In the genomic region with DNA sequence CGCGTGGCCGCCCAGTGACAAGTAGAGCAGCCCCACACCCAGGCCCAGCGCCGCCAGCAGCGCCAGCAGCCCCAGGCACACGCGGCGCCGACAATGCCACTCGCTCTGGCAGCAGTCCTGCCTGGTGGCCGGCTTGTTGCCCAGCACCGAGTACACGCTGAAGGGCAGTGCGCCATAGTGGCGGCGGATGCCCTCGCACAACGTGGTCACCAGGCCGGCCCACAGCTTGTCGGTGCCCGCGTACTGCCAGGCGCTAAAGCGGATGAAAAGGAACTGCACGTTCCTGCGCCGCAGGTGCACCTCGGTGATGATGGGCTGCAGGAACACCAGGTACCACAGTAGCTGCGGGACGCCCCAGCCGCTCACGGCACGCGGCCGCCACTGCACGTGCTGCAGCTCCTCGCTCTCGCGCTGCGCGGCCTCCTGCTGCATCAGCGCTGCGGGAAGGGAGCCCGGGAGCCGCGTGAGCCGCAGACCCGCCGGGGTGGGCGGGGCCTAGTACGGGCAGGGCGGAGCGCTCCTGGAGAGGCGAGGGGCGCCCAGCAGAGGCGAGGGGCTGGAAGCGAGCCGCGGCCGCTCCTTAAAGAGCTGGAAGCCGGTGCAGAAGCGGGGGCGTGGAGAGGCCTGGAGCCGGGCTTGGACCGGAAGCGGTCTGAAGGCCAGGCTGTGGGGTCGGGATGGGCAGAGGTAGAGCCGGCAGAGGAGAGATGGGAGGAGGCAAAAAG, we compare ENCODE assay signal across 9 cellular contexts. TPM values are rescaled to one million over a fixed set of nuclear protein-coding genes. Genes with fewer than 3 reads are reported as not detected.
DNase-seq lines count a peak whose midpoint lies in the region; ATAC-seq, FAIRE-seq and TF ChIP-seq lines count a peak whose summit lies in the region.
"Had no signal": no experiment of that assay in that cellular context is flagged by ENCODE, and none has a peak within 500 bp of the region (broad histone marks: within the 10 kb centered on the region; RNA-seq: fewer than 3 reads in every experiment).

No MANE protein-coding gene starts in this region.

- BruUV-seq in HepG2 (replicated peaks; lab: Mats Ljungman, UMichigan): no TSS peak

- H4K20me1 ChIP-seq in HepG2 (ENCODE audit: insufficient read depth, low read length): no peaks in the 10 kb centered on the region

- no peaks in the 10 kb centered on the region for H3K36me3 ChIP-seq in HepG2 (replicated peaks in 1 of 2; ENCODE audit: control insufficient read depth in 1 of 2, insufficient read depth in 2 of 2, low read length in 2 of 2)

- peak overlapping the region; percentile 75 for H3K4me2 ChIP-seq in HepG2 (ENCODE audit: low read depth, low read length)
- H3K4me2 ChIP-seq: KMS-11 had no signal

- TF ChIP-seq EP300 in HepG2 (IDR thresholded peaks at IDR 0.05; ENCODE audit: low read depth in 2 of 2, low read length in 2 of 2): no peak
- no peak for TF ChIP-seq EP300 in HepG2 (CRISPR knock-in tag; IDR thresholded peaks at IDR 0.05; ENCODE audit: borderline replicate concordance)

- no peak overlapping the region for H2AFZ ChIP-seq in HepG2 (ENCODE audit: low read length)

- 0 out of 2 replicates have a peak overlapping the region, but pooled peaks have one; percentile 22 for H3K9ac ChIP-seq in HepG2 (ENCODE audit: insufficient read depth, low read depth, low read length)
- H3K9ac ChIP-seq: KMS-11 had no signal

- POLR2A ChIA-PET in HepG2 (lab: Yijun Ruan, JAX): interaction anchor here (1.4 to 2.6 kb wide), 2 partner anchors 17 to 25 kb away, joined by 3 to 23 read pairs; a partner anchor contains a TSS

- H3K27ac ChIP-seq in cingulate gyrus (ENCODE audit: low read depth, low read length): peak overlapping the region; percentile 29
- peak overlapping the region; percentile 50 for H3K27ac ChIP-seq in HepG2 (ENCODE audit: extremely low read length, insufficient read depth, low read length)
- H3K27ac ChIP-seq: KMS-11 had no signal

- FAIRE-seq in HepG2 (lab: Jason Lieb, UNC): no peak

- H3K9me3 ChIP-seq in HepG2 (ENCODE audit: low read length): no peaks in the 10 kb centered on the region

- in situ Hi-C loops in HepG2 (cut with HindIII; ENCODE audit: extremely low pct_ligation_motif_present, low pct_unique_long_range_greater_than_20kb): no loop called here

- 50% methylated on average over 63 of the region's 69 CpGs for WGBS in HepG2 (ENCODE audit: low lambda C conversion rate)

- H3K4me3 ChIP-seq in GM12865 (ENCODE audit: low read depth, low read length) (no peak overlapping the region; the same call in 1 of the 2 replicates), HepG2 (replicated peaks in 1 of 3; ENCODE audit: insufficient read depth in 1 of 3, low read depth in 2 of 3, low read length in 3 of 3) (peak overlapping the region in 2 of 3 experiments; percentile 43 to 60; a peak in 5 of 6 replicates)

- H3K27me3 ChIP-seq in HepG2 (ENCODE audit: control insufficient read depth in 1 of 2, insufficient read depth in 2 of 2, low read length in 2 of 2): peaks cover 0 to 26% of the 10 kb centered on the region in 2 experiments; a peak in 3 of 5 replicates

- TF ChIP-seq CTCF in GM12865 (IDR thresholded peaks at IDR 0.05; ENCODE audit: insufficient read depth, low read depth, low read length, missing control alignments) (no peak), HepG2 (CRISPR knock-in tag; IDR thresholded peaks at IDR 0.05) (no peak)

- DNase-seq in GM12865 (ENCODE audit: low read depth) (peak; percentile 29), T-helper 22 cell (ENCODE audit: low read depth) (peak; percentile 11), HepG2 (ENCODE audit: low spot score) (no peak), HCEC 1CT (no peak)
- peak; percentile 34 for DNase-seq in stimulated activated CD8-positive, alpha-beta memory T cell treated with anti-CD3 and anti-CD28 coated beads, Interleukin-12 subunit alpha, Interleukin-12 subunit beta, amount 100 ng/mL, for 4 hours (ENCODE audit: low read depth)

- intact Hi-C loops in HepG2 (cut with micrococcal nuclease; ENCODE audit: unreplicated experiment): no loop called here

- ATAC-seq in HepG2 (peak; percentile 9), HG02588 (IDR thresholded peaks at IDR 0.05; ENCODE audit: unreplicated experiment) (no peak), HG03135 (IDR thresholded peaks at IDR 0.05; ENCODE audit: unreplicated experiment) (no peak)

- CTCF ChIA-PET in HepG2 (lab: Yijun Ruan, JAX; ENCODE audit: low intra/inter-chr PET ratio, low total read pairs): no interaction called here

- peaks cover 68% of the 10 kb centered on the region for H3K4me1 ChIP-seq in HepG2 (ENCODE audit: insufficient read depth, low read length)

- TF ChIP-seq POLR2A in HepG2 (IDR thresholded peaks at IDR 0.05; ENCODE audit: insufficient read depth in 1 of 2, low read depth in 2 of 2, low read length in 2 of 2): no peak

- no peaks in the 10 kb centered on the region for H3K79me2 ChIP-seq in HepG2 (ENCODE audit: insufficient read depth, low read length)

- no peak for TF ChIP-seq RAD21 in HepG2 (CRISPR knock-in tag; IDR thresholded peaks at IDR 0.05)

RNA-seq across cellular contexts. Expression of a gene that starts 7.3 kb away (rescaled TPM):
- total RNA-seq in HepG2 (2016; rRNA removed; fragmentation: Illumina TruSeq; extraction: Trizol): not detected in 2 replicates
- not detected in 2 replicates for total RNA-seq in HepG2 (2016; cell fraction: cytosol; rRNA removed; fragmentation: Illumina TruSeq; extraction: Trizol; ENCODE audit: low read depth)
- not detected in 2 replicates for total RNA-seq in HepG2 (2016; cell fraction: insoluble cytoplasmic fraction; rRNA removed; fragmentation: Illumina TruSeq; extraction: Trizol)
- not detected in 2 replicates for total RNA-seq in HepG2 (2016; cell fraction: membrane; rRNA removed; fragmentation: Illumina TruSeq; extraction: Trizol)
- not detected in 2 replicates for total RNA-seq in HepG2 (2016; cell fraction: nucleus; rRNA removed; fragmentation: Illumina TruSeq; extraction: Trizol)
- polyA plus RNA-seq in HepG2 (2011; rRNA removed): 0.03 and 0.10 TPM in 2 replicates
- 0.03 and 0.04 TPM in 2 replicates for polyA plus RNA-seq in HepG2 (2011; cell fraction: cytosol; rRNA removed)
- 0.42 and 0.51 TPM in 2 replicates for polyA plus RNA-seq in HepG2 (2011; cell fraction: nucleus; rRNA removed)
- 0.04 TPM in 1 of 2 replicates, not detected in the other for polyA plus RNA-seq in HepG2 (2012)
- not detected in 2 replicates for polyA plus RNA-seq in HepG2 (2016; cell fraction: cytosol; fragmentation: Illumina TruSeq; extraction: Trizol; ENCODE audit: low read depth)
- not detected in 2 replicates for polyA plus RNA-seq in HepG2 (2016; cell fraction: insoluble cytoplasmic fraction; fragmentation: Illumina TruSeq; extraction: Trizol; ENCODE audit: low read depth)
- not detected in 2 replicates for polyA plus RNA-seq in HepG2 (2016; cell fraction: membrane; fragmentation: Illumina TruSeq; extraction: Trizol; ENCODE audit: low read depth)
- polyA plus RNA-seq in HepG2 (2016; cell fraction: nucleus; fragmentation: Illumina TruSeq; extraction: Trizol; ENCODE audit: insufficient read depth, low read depth): 0.14 TPM in 1 of 2 replicates, not detected in the other
- polyA minus RNA-seq in HepG2 (2011; rRNA and poly(A)+ RNA removed; ENCODE audit: low replicate concordance): 0.12 and 0.14 TPM in 2 replicates
- polyA minus RNA-seq in HepG2 (2011; cell fraction: cytosol; rRNA and poly(A)+ RNA removed): not detected in 2 replicates
- polyA minus RNA-seq in HepG2 (2011; cell fraction: nucleus; rRNA and poly(A)+ RNA removed): 0.13 TPM in 1 of 2 replicates, not detected in the other

RNA-seq across cellular contexts. Expression of a gene that starts 24.5 kb away (rescaled TPM):
- 6.2 and 6.5 TPM in 2 replicates for total RNA-seq in HepG2 (2016; rRNA removed; fragmentation: Illumina TruSeq; extraction: Trizol)
- total RNA-seq in HepG2 (2016; cell fraction: cytosol; rRNA removed; fragmentation: Illumina TruSeq; extraction: Trizol; ENCODE audit: low read depth): 5.2 and 6.6 TPM in 2 replicates
- 5.7 and 6.5 TPM in 2 replicates for total RNA-seq in HepG2 (2016; cell fraction: insoluble cytoplasmic fraction; rRNA removed; fragmentation: Illumina TruSeq; extraction: Trizol)
- 5.0 and 5.6 TPM in 2 replicates for total RNA-seq in HepG2 (2016; cell fraction: membrane; rRNA removed; fragmentation: Illumina TruSeq; extraction: Trizol)
- total RNA-seq in HepG2 (2016; cell fraction: nucleus; rRNA removed; fragmentation: Illumina TruSeq; extraction: Trizol): 1.9 and 4.0 TPM in 2 replicates
- 21.0 and 27.2 TPM in 2 replicates for polyA plus RNA-seq in HepG2 (2011; rRNA removed)
- polyA plus RNA-seq in HepG2 (2011; cell fraction: cytosol; rRNA removed): 38.4 and 42.6 TPM in 2 replicates
- polyA plus RNA-seq in HepG2 (2011; cell fraction: nucleus; rRNA removed): 20.2 and 22.1 TPM in 2 replicates
- polyA plus RNA-seq in HepG2 (2012): 20.1 and 25.3 TPM in 2 replicates
- polyA plus RNA-seq in HepG2 (2016; cell fraction: cytosol; fragmentation: Illumina TruSeq; extraction: Trizol; ENCODE audit: low read depth): 7.8 and 8.7 TPM in 2 replicates
- 6.9 and 7.6 TPM in 2 replicates for polyA plus RNA-seq in HepG2 (2016; cell fraction: insoluble cytoplasmic fraction; fragmentation: Illumina TruSeq; extraction: Trizol; ENCODE audit: low read depth)
- 5.5 and 5.7 TPM in 2 replicates for polyA plus RNA-seq in HepG2 (2016; cell fraction: membrane; fragmentation: Illumina TruSeq; extraction: Trizol; ENCODE audit: low read depth)
- polyA plus RNA-seq in HepG2 (2016; cell fraction: nucleus; fragmentation: Illumina TruSeq; extraction: Trizol; ENCODE audit: insufficient read depth, low read depth): 4.9 and 6.4 TPM in 2 replicates
- polyA minus RNA-seq in HepG2 (2011; rRNA and poly(A)+ RNA removed; ENCODE audit: low replicate concordance): 2.0 and 9.1 TPM in 2 replicates
- polyA minus RNA-seq in HepG2 (2011; cell fraction: cytosol; rRNA and poly(A)+ RNA removed): 4.9 and 5.5 TPM in 2 replicates
- polyA minus RNA-seq in HepG2 (2011; cell fraction: nucleus; rRNA and poly(A)+ RNA removed): 3.6 and 5.5 TPM in 2 replicates

RNA-seq across cellular contexts. Expression of a gene that starts 25.1 kb away (rescaled TPM):
- total RNA-seq in HepG2 (2016; rRNA removed; fragmentation: Illumina TruSeq; extraction: Trizol): 3.2 and 4.3 TPM in 2 replicates
- 1.4 TPM in 2 replicates for total RNA-seq in HepG2 (2016; cell fraction: cytosol; rRNA removed; fragmentation: Illumina TruSeq; extraction: Trizol; ENCODE audit: low read depth)
- total RNA-seq in HepG2 (2016; cell fraction: insoluble cytoplasmic fraction; rRNA removed; fragmentation: Illumina TruSeq; extraction: Trizol): 3.1 and 4.0 TPM in 2 replicates
- 2.1 and 2.5 TPM in 2 replicates for total RNA-seq in HepG2 (2016; cell fraction: membrane; rRNA removed; fragmentation: Illumina TruSeq; extraction: Trizol)
- total RNA-seq in HepG2 (2016; cell fraction: nucleus; rRNA removed; fragmentation: Illumina TruSeq; extraction: Trizol): 3.4 and 3.8 TPM in 2 replicates
- 4.8 TPM in 2 replicates for polyA plus RNA-seq in HepG2 (2011; rRNA removed)
- polyA plus RNA-seq in HepG2 (2011; cell fraction: cytosol; rRNA removed): 3.4 TPM in 2 replicates
- polyA plus RNA-seq in HepG2 (2011; cell fraction: nucleus; rRNA removed): 3.0 and 3.8 TPM in 2 replicates
- 3.5 and 3.6 TPM in 2 replicates for polyA plus RNA-seq in HepG2 (2012)
- 2.6 and 2.9 TPM in 2 replicates for polyA plus RNA-seq in HepG2 (2016; cell fraction: cytosol; fragmentation: Illumina TruSeq; extraction: Trizol; ENCODE audit: low read depth)
- polyA plus RNA-seq in HepG2 (2016; cell fraction: insoluble cytoplasmic fraction; fragmentation: Illumina TruSeq; extraction: Trizol; ENCODE audit: low read depth): 6.8 and 7.3 TPM in 2 replicates
- 4.1 and 5.0 TPM in 2 replicates for polyA plus RNA-seq in HepG2 (2016; cell fraction: membrane; fragmentation: Illumina TruSeq; extraction: Trizol; ENCODE audit: low read depth)
- 6.8 and 9.9 TPM in 2 replicates for polyA plus RNA-seq in HepG2 (2016; cell fraction: nucleus; fragmentation: Illumina TruSeq; extraction: Trizol; ENCODE audit: insufficient read depth, low read depth)
- polyA minus RNA-seq in HepG2 (2011; rRNA and poly(A)+ RNA removed; ENCODE audit: low replicate concordance): 9.1 and 11.7 TPM in 2 replicates
- polyA minus RNA-seq in HepG2 (2011; cell fraction: cytosol; rRNA and poly(A)+ RNA removed): 4.1 and 6.6 TPM in 2 replicates
- polyA minus RNA-seq in HepG2 (2011; cell fraction: nucleus; rRNA and poly(A)+ RNA removed): 2.5 and 2.6 TPM in 2 replicates

Comparison
In these comparisons a context has a peak if more than half of its experiments do, and no peak if none do; other contexts are left out.
1. DNase-seq: peak in GM12865 (single experiment), T-helper 22 cell (single experiment) and stimulated activated CD8-positive, alpha-beta memory T cell treated with anti-CD3 and anti-CD28 coated beads, Interleukin-12 subunit alpha, Interleukin-12 subunit beta, amount 100 ng/mL, for 4 hours (single experiment); none in HepG2 (single experiment) and HCEC 1CT (single experiment).